ENCODE assay signal across 8 cellular contexts in the genomic region with DNA sequence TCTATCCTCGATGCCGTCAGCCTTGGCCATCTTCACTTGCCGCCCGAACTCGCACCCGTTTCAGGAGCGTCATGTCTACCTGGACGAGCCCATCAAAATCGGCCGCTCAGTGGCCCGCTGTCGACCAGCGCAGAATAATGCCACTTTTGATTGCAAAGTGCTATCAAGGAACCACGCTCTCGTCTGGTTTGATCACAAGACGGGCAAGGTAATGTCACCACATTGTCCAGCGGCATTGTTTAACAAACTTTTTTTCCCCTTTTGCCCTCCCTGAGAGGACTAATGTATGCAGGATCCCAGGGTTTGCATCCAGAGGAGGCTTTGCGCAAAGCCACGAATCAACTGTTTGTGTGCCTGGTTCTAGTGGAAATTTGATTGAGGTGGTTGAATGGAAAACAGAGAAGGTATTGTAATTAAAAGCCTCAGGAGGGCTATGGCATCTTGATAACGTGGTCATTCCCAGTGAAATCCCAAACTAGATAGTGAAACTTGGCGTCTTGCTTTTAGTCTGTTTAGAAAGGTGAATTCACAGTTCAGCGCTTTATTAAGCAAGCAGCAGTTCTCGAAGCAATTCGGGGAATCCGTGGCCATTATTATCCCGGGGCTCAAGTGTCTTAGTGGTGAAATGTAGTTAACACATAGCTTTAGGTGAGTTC. TPM values are rescaled to one million over a fixed set of nuclear protein-coding genes. Genes with fewer than 3 reads are reported as not detected.
DNase-seq lines count a peak whose midpoint lies in the region; ATAC-seq and TF ChIP-seq lines count a peak whose summit lies in the region.

No MANE protein-coding gene starts in this region.

- intact Hi-C loops in CD4-positive, alpha-beta T cell (cut with DNase I, micrococcal nuclease) = loop anchor here (5.0 to 10.0 kb wide), 4 partner anchors 45 to 547 kb away; partner anchors contain the start of genes ABHD6 (in 1 of the 2), HTD2 (in 1 of the 2), PDE12 (in 1 of the 2) and RPP14 (in 1 of the 2)
- intact Hi-C loops in IMR-90 (cut with micrococcal nuclease) = loop anchor here (1.0 to 5.0 kb wide), 5 partner anchors 45 to 161 kb away; partner anchors contain the start of gene ARF4

- H3K9me3 ChIP-seq in CD4-positive, alpha-beta T cell (ENCODE audit: control insufficient read depth, low read length) = no peaks in the 10 kb centered on the region
- H3K9me3 ChIP-seq in IMR-90 (ENCODE audit: control insufficient read depth, insufficient read depth, low read length) (no peaks in the 10 kb centered on the region), mesodermal cell (ENCODE audit: control insufficient read depth, low read length) (no peaks in the 10 kb centered on the region)

- H3K18ac ChIP-seq in IMR-90 (ENCODE audit: low read depth, low read length) = no peak overlapping the region

- ATAC-seq in CD4-positive, alpha-beta T cell (ENCODE audit: poor library complexity) = no peak
- ATAC-seq in IMR-90 (ENCODE audit: low read depth) (no peak), GM19351 (IDR thresholded peaks at IDR 0.05; ENCODE audit: unreplicated experiment) (no peak), HG02798 (IDR thresholded peaks at IDR 0.05; ENCODE audit: poor library complexity, unreplicated experiment) (no peak), GM21786 (IDR thresholded peaks at IDR 0.05; ENCODE audit: unreplicated experiment) (no peak)
- no peak for ATAC-seq in central memory CD8-positive, alpha-beta T cell (replicated peaks; ENCODE audit: extremely low read depth, poor library complexity, severe bottlenecking)

- peak overlapping the region; percentile 77 for H3K9ac ChIP-seq in IMR-90 (ENCODE audit: low read depth, low read length)

- no peak overlapping the region for H2BK15ac ChIP-seq in IMR-90 (ENCODE audit: low read depth, low read length)

- POLR2A ChIA-PET in CD4-positive, alpha-beta T cell (lab: Charles Lee) = interaction anchor here (1.0 to 2.5 kb wide), 3 partner anchors 27 to 202 kb away, joined by 3 to 52 read pairs (median 3); partner anchors contain the start of genes ARF4 and PDE12
- POLR2A ChIA-PET in IMR-90 (lab: Charles Lee; ENCODE audit: unreplicated experiment) = no interaction called here

- H3K27ac Mint-ChIP-seq in CD4-positive, alpha-beta T cell = peak overlapping the region; percentile 78
- H3K27ac Mint-ChIP-seq in central memory CD8-positive, alpha-beta T cell (ENCODE audit: low read depth) = no peak overlapping the region

- H3K14ac ChIP-seq in IMR-90 (replicated peaks; ENCODE audit: low read depth, low read length) = peak overlapping the region; percentile 49; the same call in 1 of the 2 replicates

- H3K27me3 Mint-ChIP-seq in CD4-positive, alpha-beta T cell = no peaks in the 10 kb centered on the region
- H3K27me3 Mint-ChIP-seq in central memory CD8-positive, alpha-beta T cell = no peaks in the 10 kb centered on the region

- 27% methylated on average over 19 of the region's 26 CpGs; no CpG with 5 or more reads in 1 of the 2 experiments for WGBS in IMR-90 (ENCODE audit: extremely low coverage in 2 of 2, insufficient read length in 1 of 2), 2 experiments
- WGBS in mesodermal cell (ENCODE audit: insufficient coverage in 2 of 2), 2 experiments = 7 to 10% methylated on average over 25 to 26 of the region's 26 CpGs

- peak overlapping the region; percentile 84 for H3K4me3 ChIP-seq in IMR-90 (ENCODE audit: insufficient read depth, low read depth, low read length)
- peak overlapping the region; percentile 82 for H3K4me3 ChIP-seq in mesodermal cell (ENCODE audit: extremely low read depth, insufficient read depth, low read length, poor library complexity, severe bottlenecking)

- peaks cover 6% of the 10 kb centered on the region; the same call in 1 of the 2 replicates for H3K36me3 ChIP-seq in IMR-90 (ENCODE audit: control insufficient read depth, insufficient read depth, low read length)
- H3K36me3 ChIP-seq in mesodermal cell (ENCODE audit: control insufficient read depth, insufficient read depth, low read length) = peaks cover 35% of the 10 kb centered on the region

- H4K20me1 ChIP-seq in IMR-90 (ENCODE audit: insufficient read depth, low read length) = peaks cover 40% of the 10 kb centered on the region

- H2AK5ac ChIP-seq in IMR-90 (ENCODE audit: low read depth, low read length) = peak overlapping the region; percentile 38; the same call in 1 of the 2 replicates

- peak overlapping the region; percentile 0 for H2AFZ ChIP-seq in IMR-90 (replicated peaks; ENCODE audit: low read length, poor library complexity)

- H3K4me1 ChIP-seq in IMR-90 (ENCODE audit: control insufficient read depth, insufficient read depth, low read length) (peaks cover 4% of the 10 kb centered on the region), mesodermal cell (ENCODE audit: control insufficient read depth, insufficient read depth, low read length, poor library complexity, severe bottlenecking) (peaks cover 6% of the 10 kb centered on the region)

- TF ChIP-seq POLR2A in IMR-90 (IDR thresholded peaks at IDR 0.05; ENCODE audit: low read depth, low read length) = no peak

- peak overlapping the region; percentile 95 for H3K4me2 ChIP-seq in IMR-90 (ENCODE audit: low read depth, low read length)

- no peak for TF ChIP-seq RAD21 in IMR-90 (IDR thresholded peaks at IDR 0.05; ENCODE audit: low read length)

- peaks cover 3 to 46% of the 10 kb centered on the region in 2 experiments for H3K79me1 ChIP-seq in IMR-90 (ENCODE audit: low read depth in 1 of 2, low read length in 2 of 2)

- H4K91ac ChIP-seq in IMR-90 (ENCODE audit: insufficient read depth, low read depth, low read length) = peak overlapping the region; percentile 11; the same call in 1 of the 2 replicates

- no TSS peak for BruUV-seq in IMR-90 (replicated peaks; lab: Mats Ljungman, UMichigan)

- no peak for DNase-seq in CD4-positive, alpha-beta T cell
- peak; percentile 28 for DNase-seq in IMR-90
- DNase-seq in central memory CD8-positive, alpha-beta T cell (ENCODE audit: low spot score in 2 of 2) = no peak
- DNase-seq in NCI-H446 treated with DMSO at 0.1 percent for 48 hours (lab: John Stamatoyannopoulos, UW) = no peak

- peak overlapping the region; percentile 12 for H3K23ac ChIP-seq in IMR-90 (ENCODE audit: low read depth, low read length)

- H3K56ac ChIP-seq in IMR-90 (ENCODE audit: extremely low read depth, insufficient read depth, low read length) = no peak overlapping the region

- H4K5ac ChIP-seq in IMR-90 (ENCODE audit: low read depth, low read length) = no peak overlapping the region

- peaks cover 4% of the 10 kb centered on the region; the same call in 1 of the 2 replicates for H3K9me1 ChIP-seq in IMR-90 (ENCODE audit: insufficient read depth, low read length)

- in situ Hi-C loops in IMR-90 (cut with MboI; ENCODE audit: low sequenced_read_pairs) = no loop called here

- dilution Hi-C loops in IMR-90 (cut with HindIII; ENCODE audit: low sequenced_read_pairs, unreplicated experiment) = no loop called here

- no peaks in the 10 kb centered on the region for H3K27me3 ChIP-seq in CD4-positive, alpha-beta T cell (ENCODE audit: control insufficient read depth, insufficient read depth, low read length)
- no peaks in the 10 kb centered on the region for H3K27me3 ChIP-seq in IMR-90 (ENCODE audit: control insufficient read depth, insufficient read depth, low read length)

- no peak overlapping the region for H2BK120ac ChIP-seq in IMR-90 (ENCODE audit: low read depth, low read length)

- no peak overlapping the region for H2AK9ac ChIP-seq in IMR-90 (replicated peaks; ENCODE audit: low read depth, low read length, poor library complexity)

- H3K9me3 Mint-ChIP-seq in CD4-positive, alpha-beta T cell = no peaks in the 10 kb centered on the region
- H3K9me3 Mint-ChIP-seq in central memory CD8-positive, alpha-beta T cell = no peaks in the 10 kb centered on the region

- no peak overlapping the region for H4K8ac ChIP-seq in IMR-90 (ENCODE audit: low read depth in 2 of 2, low read length in 2 of 2)

- no peak overlapping the region for H3K27ac ChIP-seq in CD4-positive, alpha-beta T cell (ENCODE audit: low read depth, low read length)
- H3K27ac ChIP-seq in IMR-90 (ENCODE audit: insufficient read depth, low read length) = peak overlapping the region; percentile 33; the same call in 1 of the 2 replicates
- no peak overlapping the region for H3K27ac ChIP-seq in mesodermal cell (ENCODE audit: low read depth, low read length, severe bottlenecking)

- no peak overlapping the region for H3K4ac ChIP-seq in IMR-90 (ENCODE audit: low read depth, low read length)

- peak overlapping the region; percentile 97 for H3K4me3 Mint-ChIP-seq in CD4-positive, alpha-beta T cell
- peak overlapping the region; percentile 89 for H3K4me3 Mint-ChIP-seq in central memory CD8-positive, alpha-beta T cell

- H2BK20ac ChIP-seq in IMR-90 (ENCODE audit: low read depth, low read length) = no peak overlapping the region

- CTCF ChIA-PET in CD4-positive, alpha-beta T cell (lab: Charles Lee) = interaction anchor here (1.8 kb wide), 1 partner anchor 10 kb away, joined by 3 read pairs; no protein-coding TSS in a partner anchor
- CTCF ChIA-PET in IMR-90 (lab: Yijun Ruan, JAX) = no interaction called here

- no peak overlapping the region for H2BK5ac ChIP-seq in IMR-90 (ENCODE audit: low read depth, low read length, poor library complexity, severe bottlenecking)

- no peak for TF ChIP-seq CTCF in CD4-positive, alpha-beta T cell (IDR thresholded peaks at IDR 0.05)
- no peak for TF ChIP-seq CTCF in IMR-90 (conservative IDR thresholded peaks at IDR 0.05; ENCODE audit: low read depth, low read length)

- peaks cover 42% of the 10 kb centered on the region for H3K36me3 Mint-ChIP-seq in CD4-positive, alpha-beta T cell (ENCODE audit: low read depth)
- H3K36me3 Mint-ChIP-seq in central memory CD8-positive, alpha-beta T cell (ENCODE audit: insufficient read depth) = peaks cover 10% of the 10 kb centered on the region

- H3K4me1 Mint-ChIP-seq in CD4-positive, alpha-beta T cell (ENCODE audit: low read depth) = peaks cover 55% of the 10 kb centered on the region
- H3K4me1 Mint-ChIP-seq in central memory CD8-positive, alpha-beta T cell = peaks cover 25% of the 10 kb centered on the region

TF ChIP-seq in IMR-90, 13 proteins besides CTCF, POLR2A, EP300 and RAD21 (continues in another document):
- TF ChIP-seq RFX5 (IDR thresholded peaks at IDR 0.05; ENCODE audit: low read depth, low read length) = no peak
- TF ChIP-seq MAFK (IDR thresholded peaks at IDR 0.05; ENCODE audit: low read depth, low read length) = no peak
- no peak for TF ChIP-seq CEBPB (IDR thresholded peaks at IDR 0.05; ENCODE audit: low read depth, low read length)

RNA-seq across cellular contexts. Expression of gene SLMAP, which starts 1.7 kb away (rescaled TPM):
- 10 to 100 TPM; 51.3 to 52.2 TPM for total RNA-seq in CD4-positive, alpha-beta T cell
- 26.5 and 32.2 TPM in 2 replicates for total RNA-seq in IMR-90 (2012; rRNA removed)
- 14.1 and 15.5 TPM in 2 replicates for polyA plus RNA-seq in IMR-90 (2012; rRNA removed)
- polyA plus RNA-seq in IMR-90 (2012; cell fraction: cytosol; rRNA removed) = 5.0 and 19.4 TPM in 2 replicates
- 10.6 and 24.7 TPM in 2 replicates for polyA plus RNA-seq in IMR-90 (2012; cell fraction: nucleus; rRNA removed; ENCODE audit: low replicate concordance)
- 33.3 TPM for polyA plus RNA-seq in mesodermal cell (2013, experiment 1 of 2)
- 30.5 TPM for polyA plus RNA-seq in mesodermal cell (2013, experiment 2 of 2)
